In the genomic region with DNA sequence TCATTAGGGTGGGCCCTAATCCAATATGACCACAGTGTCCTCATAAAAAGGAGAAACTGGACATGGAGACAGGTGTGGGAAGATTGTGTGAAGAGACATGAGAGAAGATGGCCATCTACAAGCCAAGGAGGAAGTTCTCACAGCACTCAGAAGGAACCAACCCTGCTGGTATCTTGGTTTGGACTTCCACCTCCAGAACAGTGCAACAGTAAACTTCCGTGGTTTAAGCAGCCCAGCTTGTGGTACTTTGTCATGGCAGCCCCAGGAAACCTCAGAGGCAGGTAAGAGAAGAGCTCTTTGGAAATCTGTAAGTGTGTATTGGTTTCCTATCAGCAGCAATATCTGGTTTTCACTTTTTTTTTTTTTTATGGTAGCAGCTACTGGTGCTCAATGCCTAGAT, we compare ENCODE assay signal across 20 cellular contexts.
"Had no signal": no experiment of that assay in that cellular context is flagged by ENCODE, and none has a peak within 500 bp of the region (broad histone marks: within the 10 kb centered on the region; RNA-seq: fewer than 3 reads in every experiment).

No MANE protein-coding gene starts in this region.

- H3K27me3 ChIP-seq: esophagus muscularis mucosa, gastrocnemius medialis, heart right ventricle, right atrium auricular region, thyroid gland had no signal

- H3K4me3 Mint-ChIP-seq: effector memory CD8-positive, alpha-beta T cell; naive B cell; neural crest cell; type B pancreatic cell had no signal

- H3K9me3 ChIP-seq: esophagus muscularis mucosa, gastrocnemius medialis, heart right ventricle, right atrium auricular region, thyroid gland had no signal

- H3K27me3 Mint-ChIP-seq: naive B cell, type B pancreatic cell had no signal

- H3K27ac ChIP-seq: epithelial cell of prostate, esophagus muscularis mucosa, gastrocnemius medialis, heart right ventricle, right atrium auricular region, thyroid gland had no signal

- H3K4me1 Mint-ChIP-seq: naive B cell had no signal

- H3K27ac Mint-ChIP-seq: effector memory CD8-positive, alpha-beta T cell; naive B cell; type B pancreatic cell had no signal

- ATAC-seq: effector memory CD8-positive, alpha-beta T cell; gastrocnemius medialis; heart right ventricle; left ventricle myocardium superior had no signal

- DNase-seq: cortex of kidney; effector memory CD8-positive, alpha-beta T cell; gastrocnemius medialis; heart right ventricle; hypothalamus; islet precursor cell; left ventricle myocardium superior; mesenchymal stem cell; midbrain; naive B cell; stimulated activated CD4-positive, alpha-beta T cell treated with anti-CD3 and anti-CD28 coated beads, Interleukin-2, amount 100 ng/mL, for 48 hours; stimulated activated naive CD4-positive, alpha-beta T cell treated with Interleukin-2 at 50 U/mL for 16 hours; thyroid gland had no signal

- H3K4me3 ChIP-seq: esophagus muscularis mucosa, gastrocnemius medialis, heart right ventricle, lung, right atrium auricular region, smooth muscle cell, thyroid gland had no signal

- H3K36me3 Mint-ChIP-seq: naive B cell, type B pancreatic cell had no signal

- H3K4me1 ChIP-seq: esophagus muscularis mucosa, gastrocnemius medialis, heart right ventricle, right atrium auricular region, thyroid gland had no signal

- H3K36me3 ChIP-seq: esophagus muscularis mucosa, gastrocnemius medialis, heart right ventricle, right atrium auricular region, thyroid gland had no signal
